In genomic region chr1:3624194-3625136, GRCh38 we compare ENCODE assay signal across 8 cellular contexts. TPM values are rescaled to one million over a fixed set of nuclear protein-coding genes. Genes with fewer than 3 reads are reported as not detected.
DNase-seq lines count a peak whose midpoint lies in the region; ATAC-seq and TF ChIP-seq lines count a peak whose summit lies in the region.

TSS of gene TPRG1L (plus strand) at chr1:3625015. CDS start at chr1:3625073, 58 bp downstream.

- intact Hi-C loops in activated T-helper 2 cell treated with anti-CD3 and anti-CD28 coated beads, Interferon-gamma antibody, Interleukin-2, Interleukin-4, amounts not matched to agents 10 μg/mL and 5 μg/mL and 100 μg/mL, durations not matched to agents 14 hours and 24 hours and 36 hours (cut with micrococcal nuclease), result no loop called here
- intact Hi-C loops in natural killer cell (cut with micrococcal nuclease), result no loop called here

- DNase-seq in EH (ENCODE audit: low read depth), result peak; percentile 96
- DNase-seq in H4 (ENCODE audit: low spot score), result peak; percentile 95
- peak; percentile 77 for DNase-seq in LNCaP clone FGC (ENCODE audit: low read depth)
- peak; percentile 97 for DNase-seq in RWPE2 (ENCODE audit: low spot score)
- DNase-seq in activated T-helper 2 cell treated with anti-CD3 and anti-CD28 coated beads, Interferon-gamma antibody, Interleukin-2, Interleukin-4, amounts not matched to agents 10 μg/mL and 5 μg/mL and 100 μg/mL, durations not matched to agents 14 hours and 24 hours and 36 hours (ENCODE audit: low spot score), result peak; percentile 98
- peak; percentile 91 for DNase-seq in fibroblast of lung (ENCODE audit: low read depth in 2 of 2)
- DNase-seq in natural killer cell, result peak; percentile 99
- DNase-seq in stimulated activated naive CD4-positive, alpha-beta T cell (lab: John Stamatoyannopoulos, UW), result peak; percentile 97 to 99 (median 97)

- H3K9ac ChIP-seq in fibroblast of lung (ENCODE audit: insufficient read depth, low read length), result peak within 1 kb of the TSS; percentile 79

- peak within 1 kb of the TSS; percentile 72 for H3K27ac Mint-ChIP-seq in activated T-helper 2 cell treated with anti-CD3 and anti-CD28 coated beads, Interferon-gamma antibody, Interleukin-2, Interleukin-4, amounts not matched to agents 10 μg/mL and 5 μg/mL and 100 μg/mL, durations not matched to agents 14 hours and 24 hours and 36 hours
- peak within 1 kb of the TSS; percentile 94 to 99 for H3K27ac Mint-ChIP-seq in natural killer cell

- H3K27me3 ChIP-seq in RWPE2 (ENCODE audit: insufficient read depth, poor library complexity, severe bottlenecking), result no peaks in the 10 kb centered on the region
- no peaks in the 10 kb centered on the region for H3K27me3 ChIP-seq in fibroblast of lung (ENCODE audit: control insufficient read depth, insufficient read depth, low read length)

- peaks cover 4% of the 10 kb centered on the region for H3K36me3 Mint-ChIP-seq in activated T-helper 2 cell treated with anti-CD3 and anti-CD28 coated beads, Interferon-gamma antibody, Interleukin-2, Interleukin-4, amounts not matched to agents 10 μg/mL and 5 μg/mL and 100 μg/mL, durations not matched to agents 14 hours and 24 hours and 36 hours (ENCODE audit: low read depth)
- H3K36me3 Mint-ChIP-seq in natural killer cell, result no peaks in the 10 kb centered on the region

- H3K9me3 Mint-ChIP-seq in activated T-helper 2 cell treated with anti-CD3 and anti-CD28 coated beads, Interferon-gamma antibody, Interleukin-2, Interleukin-4, amounts not matched to agents 10 μg/mL and 5 μg/mL and 100 μg/mL, durations not matched to agents 14 hours and 24 hours and 36 hours, result no peaks in the 10 kb centered on the region
- no peaks in the 10 kb centered on the region for H3K9me3 Mint-ChIP-seq in natural killer cell

- H3K36me3 ChIP-seq in RWPE2 (ENCODE audit: low read depth) (peaks cover 26% of the 10 kb centered on the region), fibroblast of lung (ENCODE audit: control insufficient read depth, insufficient read depth, low read length) (peaks cover 7% of the 10 kb centered on the region)

- H3K4me3 ChIP-seq in LNCaP clone FGC (ENCODE audit: low read depth, low read length) (peak within 1 kb of the TSS; percentile 94), RWPE2 (ENCODE audit: severe bottlenecking) (peak within 1 kb of the TSS; percentile 59), fibroblast of lung (replicated peaks in 1 of 4; ENCODE audit: control extremely low read depth in 1 of 4, insufficient read depth in 1 of 4, low read depth in 3 of 4, low read length in 4 of 4) (peak within 1 kb of the TSS; percentile 66 to 96 (median 84))

- no peaks in the 10 kb centered on the region for H3K9me3 ChIP-seq in RWPE2 (ENCODE audit: severe bottlenecking)
- no peaks in the 10 kb centered on the region for H3K9me3 ChIP-seq in fibroblast of lung (ENCODE audit: control insufficient read depth, insufficient read depth, low read depth, low read length)

- H3K4me1 Mint-ChIP-seq in activated T-helper 2 cell treated with anti-CD3 and anti-CD28 coated beads, Interferon-gamma antibody, Interleukin-2, Interleukin-4, amounts not matched to agents 10 μg/mL and 5 μg/mL and 100 μg/mL, durations not matched to agents 14 hours and 24 hours and 36 hours (ENCODE audit: low read depth), result peaks cover 10% of the 10 kb centered on the region
- H3K4me1 Mint-ChIP-seq in natural killer cell, result peaks cover 46 to 50% of the 10 kb centered on the region in 2 donors

- TF ChIP-seq CTCF in LNCaP clone FGC (IDR thresholded peaks at IDR 0.05; ENCODE audit: control insufficient read depth, extremely low read depth, insufficient read depth) (no peak), RWPE2 (IDR thresholded peaks at IDR 0.05; ENCODE audit: poor library complexity, severe bottlenecking) (no peak), fibroblast of lung (conservative IDR thresholded peaks at IDR 0.05 in 1 of 2, IDR thresholded peaks at IDR 0.05 in 1 of 2; ENCODE audit: low read depth in 1 of 2, low read length in 2 of 2) (no peak), natural killer cell (IDR thresholded peaks at IDR 0.05) (no peak)

- peaks cover 5% of the 10 kb centered on the region for H3K79me2 ChIP-seq in fibroblast of lung (ENCODE audit: control insufficient read depth, insufficient read depth, low read length)

- H3K4me1 ChIP-seq in RWPE2 (ENCODE audit: insufficient read depth, poor library complexity, severe bottlenecking) (no peaks in the 10 kb centered on the region), fibroblast of lung (ENCODE audit: control insufficient read depth, extremely low read depth, insufficient read depth, low read length) (peaks cover 4% of the 10 kb centered on the region)

- H3K4me2 ChIP-seq in fibroblast of lung (ENCODE audit: extremely low read depth, insufficient read depth, low read length), result peak within 1 kb of the TSS; percentile 87

- H4K20me1 ChIP-seq in fibroblast of lung (ENCODE audit: control insufficient read depth, extremely low read depth, insufficient read depth, low read length), result no peaks in the 10 kb centered on the region

- no peaks in the 10 kb centered on the region for H3K27me3 Mint-ChIP-seq in activated T-helper 2 cell treated with anti-CD3 and anti-CD28 coated beads, Interferon-gamma antibody, Interleukin-2, Interleukin-4, amounts not matched to agents 10 μg/mL and 5 μg/mL and 100 μg/mL, durations not matched to agents 14 hours and 24 hours and 36 hours (ENCODE audit: low read depth)
- no peaks in the 10 kb centered on the region for H3K27me3 Mint-ChIP-seq in natural killer cell (ENCODE audit: low read depth in 2 of 2)

- peak within 1 kb of the TSS; percentile 84 for H3K4me3 Mint-ChIP-seq in activated T-helper 2 cell treated with anti-CD3 and anti-CD28 coated beads, Interferon-gamma antibody, Interleukin-2, Interleukin-4, amounts not matched to agents 10 μg/mL and 5 μg/mL and 100 μg/mL, durations not matched to agents 14 hours and 24 hours and 36 hours (ENCODE audit: low read depth)
- H3K4me3 Mint-ChIP-seq in natural killer cell, result peak within 1 kb of the TSS; percentile 99

- peak within 1 kb of the TSS; percentile 88 for H2AFZ ChIP-seq in fibroblast of lung (ENCODE audit: low read length)

- ATAC-seq in RWPE2 (ENCODE audit: low read depth), result peak; percentile 92
- ATAC-seq in natural killer cell, result peak; percentile 95 to 98 (median 95)

- H3K27ac ChIP-seq in RWPE2 (ENCODE audit: poor library complexity, severe bottlenecking) (peak within 1 kb of the TSS; percentile 23), fibroblast of lung (ENCODE audit: insufficient read depth, low read length) (peak within 1 kb of the TSS; percentile 70)

RNA-seq across cellular contexts. Expression of gene TPRG1L, which starts in this region (rescaled TPM):
- 10.9 and 11.7 TPM in 2 replicates for total RNA-seq in H4 (2014; rRNA removed; shearing (Covaris generic))
- total RNA-seq in activated T-helper 2 cell treated with anti-CD3 and anti-CD28 coated beads, Interferon-gamma antibody, Interleukin-2, Interleukin-4, amounts not matched to agents 10 μg/mL and 5 μg/mL and 100 μg/mL, durations not matched to agents 14 hours and 24 hours and 36 hours, result 7.0 and 7.1 TPM in 2 replicates
- total RNA-seq in fibroblast of lung (22.3 and 22.9 TPM in 2 replicates), natural killer cell (10 to 100 TPM; 36.2 to 46.7 (median 37.9) TPM)
- polyA plus RNA-seq in fibroblast of lung, result 56.7 and 60.6 TPM in 2 replicates
- polyA plus RNA-seq in fibroblast of lung (2012), result 47.8 and 48.2 TPM in 2 replicates
- 47.6 and 64.3 TPM in 2 replicates for polyA minus RNA-seq in fibroblast of lung (ENCODE audit: low replicate concordance)

Comparison
In these comparisons a context has a peak if more than half of its experiments do, and no peak if none do; other contexts are left out.
1. Peak in every context shown above with its lines: DNase-seq, ATAC-seq, H3K4me3 ChIP-seq and H3K27ac ChIP-seq.